13 cellular contexts compared by ENCODE assay signal in the genomic region with DNA sequence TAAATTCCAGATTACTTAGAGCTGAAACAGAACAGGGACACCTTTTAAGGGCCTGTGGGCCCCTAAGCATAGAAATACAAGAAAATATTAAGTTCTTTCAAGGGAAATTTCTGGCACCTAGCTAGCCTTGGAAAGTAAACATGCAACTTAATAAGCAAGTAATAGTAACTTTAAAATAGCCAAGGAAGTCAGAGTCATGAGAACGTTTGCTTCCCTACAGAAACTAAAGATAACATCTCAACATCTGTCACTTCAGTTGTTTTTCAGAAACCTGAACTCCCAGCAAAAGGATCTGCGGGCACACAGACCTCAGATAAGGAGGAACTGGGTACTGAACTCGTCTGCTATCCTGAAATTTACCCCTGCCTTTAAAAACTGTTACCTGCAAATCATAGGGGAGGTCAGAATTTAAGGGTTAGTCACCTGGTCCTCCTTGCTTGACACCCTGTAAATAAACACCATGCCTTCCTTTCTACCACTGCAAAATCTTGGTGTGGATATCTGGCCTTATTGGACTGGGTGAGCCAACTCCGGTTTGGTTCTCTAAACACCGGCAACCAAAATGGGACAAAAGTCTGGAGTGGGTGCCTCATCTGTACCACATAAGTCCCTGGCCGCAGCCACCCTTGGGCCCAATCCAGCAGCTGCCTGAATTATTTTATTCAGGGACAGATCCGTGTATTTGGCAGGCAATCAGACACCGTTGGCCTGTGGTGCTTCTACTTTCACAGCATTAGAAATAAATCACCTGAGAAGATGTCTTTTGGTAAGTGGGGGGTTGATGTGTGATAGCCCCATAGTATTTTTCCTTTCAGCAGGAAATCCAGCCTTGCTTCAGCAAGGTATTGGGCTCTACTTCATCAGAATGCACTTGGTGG. TPM values are rescaled to one million over a fixed set of nuclear protein-coding genes. Genes with fewer than 3 reads are reported as not detected.
DNase-seq lines count a peak whose midpoint lies in the region; ATAC-seq and TF ChIP-seq lines count a peak whose summit lies in the region.
"Had no signal": no experiment of that assay in that cellular context is flagged by ENCODE, and none has a peak within 500 bp of the region (broad histone marks: within the 10 kb centered on the region; RNA-seq: fewer than 3 reads in every experiment).

No MANE protein-coding gene starts in this region.

- DNase-seq in GM23338 (ENCODE audit: low spot score) = no peak
- peak; percentile 92 for DNase-seq in NCI-H2171 treated with DMSO at 0.1 percent for 48 hours (lab: John Stamatoyannopoulos, UW)
- DNase-seq in DMS153 treated with DMSO at 0.1 percent for 48 hours (lab: John Stamatoyannopoulos, UW; ENCODE audit: unreplicated experiment) = no peak
- DNase-seq in NCI-H1417 treated with DMSO at 0.1 percent for 48 hours (lab: John Stamatoyannopoulos, UW) = no peak
- DNase-seq in NCI-H146 (lab: John Stamatoyannopoulos, UW) = no peak
- DNase-seq: activated CD4-positive, alpha-beta T cell treated with anti-CD3 and anti-CD28 coated beads, Interleukin-2, amount 10 ng/mL, durations not matched to agents 24 days and 14 days; activated effector memory CD4-positive, alpha-beta T cell treated with Interleukin-2 at 50 U/mL for 16 hours; NCI-H526; small intestine had no signal

- ATAC-seq in GM23338 = no peak
- no peak for ATAC-seq in GM18907 (IDR thresholded peaks at IDR 0.05; ENCODE audit: unreplicated experiment)
- ATAC-seq: esophagus mucosa had no signal

- H4K20me1 ChIP-seq in GM23338 (replicated peaks; ENCODE audit: insufficient read depth) = peaks cover 9% of the 10 kb centered on the region; the same call in 1 of the 2 replicates

- no peaks in the 10 kb centered on the region for H3F3A ChIP-seq in GM23338 (replicated peaks; ENCODE audit: low read depth)

- H2AFZ ChIP-seq in GM23338 = no peak overlapping the region

- H3K36me3 Mint-ChIP-seq in GM23338 (ENCODE audit: low read depth) (peaks cover 37% of the 10 kb centered on the region), brain (peaks cover 40% of the 10 kb centered on the region)

- H3K4me3 ChIP-seq in GM23338 (no peak overlapping the region), neutrophil (ENCODE audit: low read depth in 1 of 2, low read length in 1 of 2) (no peak overlapping the region)

- H3K9me3 ChIP-seq in neutrophil = no peaks in the 10 kb centered on the region

- no peaks in the 10 kb centered on the region for H3K27me3 Mint-ChIP-seq in GM23338 (ENCODE audit: insufficient read depth, low read depth, poor library complexity)
- no peaks in the 10 kb centered on the region for H3K27me3 Mint-ChIP-seq in brain
- H3K27me3 Mint-ChIP-seq: activated CD4-positive, alpha-beta T cell treated with anti-CD3 and anti-CD28 coated beads, Interleukin-2, amount 10 ng/mL, durations not matched to agents 24 days and 14 days had no signal

- H3K9me3 Mint-ChIP-seq in GM23338 (peaks cover 10% of the 10 kb centered on the region), brain (peaks cover 0 to 4% (median 0%) of the 10 kb centered on the region in 5 experiments)

- peaks cover 74% of the 10 kb centered on the region for H3K79me2 ChIP-seq in GM23338 (replicated peaks; ENCODE audit: insufficient read depth)

- no peak for TF ChIP-seq CTCF in GM23338 (conservative IDR thresholded peaks at IDR 0.05; ENCODE audit: low read depth in 2 of 2)
- TF ChIP-seq CTCF in brain (conservative IDR thresholded peaks at IDR 0.05) = no peak
- no peak for TF ChIP-seq CTCF in neutrophil (IDR thresholded peaks at IDR 0.05)

- H3K4me2 ChIP-seq in GM23338 = no peak overlapping the region

- H3K36me3 ChIP-seq in GM23338 (ENCODE audit: insufficient read depth) (no peaks in the 10 kb centered on the region), neutrophil (peaks cover 24% of the 10 kb centered on the region)

- no peaks in the 10 kb centered on the region for H3K9me2 ChIP-seq in GM23338 (ENCODE audit: insufficient read depth)

- peaks cover 7% of the 10 kb centered on the region; the same call in 2 of the 3 replicates for H3K4me1 Mint-ChIP-seq in GM23338
- H3K4me1 Mint-ChIP-seq in brain = peaks cover 6% of the 10 kb centered on the region

- no peak overlapping the region for H3K4me3 Mint-ChIP-seq in GM23338
- H3K4me3 Mint-ChIP-seq in brain = no peak overlapping the region
- H3K4me3 Mint-ChIP-seq: activated CD4-positive, alpha-beta T cell treated with anti-CD3 and anti-CD28 coated beads, Interleukin-2, amount 10 ng/mL, durations not matched to agents 24 days and 14 days had no signal

- H3K27ac ChIP-seq in GM23338 (ENCODE audit: low read depth) (peak overlapping the region; percentile 74; the same call in 1 of the 2 replicates), neutrophil (peak overlapping the region; percentile 5)

- H3K4me1 ChIP-seq in GM23338 (ENCODE audit: insufficient read depth) (no peaks in the 10 kb centered on the region; the same call in 1 of the 2 replicates), neutrophil (ENCODE audit: control insufficient read depth in 1 of 2, insufficient read depth in 1 of 2, low read depth in 1 of 2, low read length in 1 of 2) (no peaks in the 10 kb centered on the region)

- H3K27me3 ChIP-seq in GM23338 (ENCODE audit: insufficient read depth) (no peaks in the 10 kb centered on the region), neutrophil (no peaks in the 10 kb centered on the region)

- H3K27ac Mint-ChIP-seq in GM23338 = peak overlapping the region; percentile 17; the same call in 1 of the 2 replicates
- H3K27ac Mint-ChIP-seq in brain = peak overlapping the region in 3 of 5 experiments; percentile 50 to 70 (median 60)
- H3K27ac Mint-ChIP-seq: activated CD4-positive, alpha-beta T cell treated with anti-CD3 and anti-CD28 coated beads, Interleukin-2, amount 10 ng/mL, durations not matched to agents 24 days and 14 days had no signal

TF ChIP-seq in GM23338, 12 proteins besides CTCF, POLR2A, EP300 and RAD21:
- TF ChIP-seq ZNF114 (CRISPR knock-in tag; IDR thresholded peaks at IDR 0.05) (no peak), EZH2 (IDR thresholded peaks at IDR 0.05; ENCODE audit: low read depth, unreplicated experiment) (no peak), ZNF331 (CRISPR knock-in tag; IDR thresholded peaks at IDR 0.05; ENCODE audit: low read depth) (no peak), NANOG (IDR thresholded peaks at IDR 0.05; ENCODE audit: borderline replicate concordance) (no peak)

RNA-seq across cellular contexts. Expression of gene NRDC, which starts 27.9 kb away (rescaled TPM):
- total RNA-seq in GM23338 (2014; rRNA removed; shearing (Covaris generic)) = 121 and 129 TPM in 2 replicates
- 198 and 217 TPM in 2 replicates for polyA plus RNA-seq in GM23338 (2016; fragmentation: Nextera tagmentation; extraction: Ambion mirVana)
- 110 TPM for polyA plus RNA-seq in brain (ENCODE audit: insufficient read depth, low read depth, low replicate concordance)
